ENCODE assay signal across 8 cellular contexts in the genomic region with DNA sequence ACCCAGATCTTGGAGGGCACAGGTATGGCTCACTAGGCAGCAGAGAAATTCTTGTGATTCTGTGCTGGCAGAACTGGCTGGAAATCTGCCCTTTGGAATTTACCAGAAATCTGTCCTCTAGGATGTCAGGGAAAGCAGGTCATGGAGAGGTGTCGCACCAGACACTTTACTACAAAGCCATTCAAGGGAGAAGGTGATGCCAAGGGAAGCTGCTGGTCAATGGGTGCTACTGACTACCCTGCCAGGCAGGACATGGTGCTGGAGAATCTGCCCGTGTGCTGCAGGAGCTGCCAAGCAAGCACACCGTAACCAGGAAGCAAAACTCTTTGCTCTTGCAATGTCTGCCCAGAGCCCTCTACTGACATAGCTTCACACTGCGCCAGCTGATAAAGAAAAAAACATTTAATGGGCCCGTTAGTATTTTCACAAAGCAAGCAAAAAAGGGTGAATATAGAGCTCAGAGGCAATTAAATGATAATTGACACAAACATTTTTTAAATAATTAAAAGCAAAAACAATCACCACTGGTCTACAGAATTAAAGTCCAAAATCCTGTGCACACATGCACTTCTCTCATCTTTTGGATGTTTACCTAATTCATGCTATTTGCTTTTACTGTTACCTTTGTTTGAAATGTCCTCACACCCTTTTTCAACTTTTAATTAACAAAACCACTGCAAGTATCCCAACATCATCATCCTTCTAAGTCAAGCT. TPM values are rescaled to one million over a fixed set of nuclear protein-coding genes. Genes with fewer than 3 reads are reported as not detected.
DNase-seq lines count a peak whose midpoint lies in the region; ATAC-seq and TF ChIP-seq lines count a peak whose summit lies in the region.

No MANE protein-coding gene starts in this region.

- ATAC-seq in CD4-positive, alpha-beta T cell (ENCODE audit: poor library complexity), result peak; percentile 68
- ATAC-seq in GM18517 (IDR thresholded peaks at IDR 0.05; ENCODE audit: unreplicated experiment) (peak; percentile 87), HG03175 (IDR thresholded peaks at IDR 0.05; ENCODE audit: unreplicated experiment) (peak; percentile 85), right lobe of liver (peak; percentile 96 to 98 (median 97)), GM19397 (IDR thresholded peaks at IDR 0.05; ENCODE audit: unreplicated experiment) (no peak)

- no peaks in the 10 kb centered on the region for H3K36me3 ChIP-seq in right lobe of liver

- H3K27me3 Mint-ChIP-seq in CD4-positive, alpha-beta T cell, result peaks cover 24% of the 10 kb centered on the region

- CTCF ChIA-PET in CD4-positive, alpha-beta T cell (lab: Charles Lee), result no interaction called here

- intact Hi-C loops in CD4-positive, alpha-beta T cell (cut with DNase I, micrococcal nuclease), result no loop called here
- intact Hi-C loops in right lobe of liver (cut with DNase I), result no loop called here

- 12% methylated on average over 5 of the region's 5 CpGs for WGBS in right lobe of liver (ENCODE audit: insufficient coverage, low coverage, low lambda C conversion rate, missing lambda C conversion rate)

- no peaks in the 10 kb centered on the region for H3K36me3 Mint-ChIP-seq in CD4-positive, alpha-beta T cell (ENCODE audit: low read depth)

- DNase-seq in CD4-positive, alpha-beta T cell, result peak in 2 of 10 experiments; percentile 1 to 3
- DNase-seq in NCI-H510A (lab: John Stamatoyannopoulos, UW), result peak; percentile 41
- DNase-seq in astrocyte of the cerebellum (ENCODE audit: low read depth), result no peak
- DNase-seq in right lobe of liver, result peak in 2 of 3 donors; percentile 28 to 54
- DNase-seq in activated naive CD4-positive, alpha-beta T cell treated with Interleukin-2 at 50 U/mL for 16 hours, result no peak

- H3K9me3 ChIP-seq in CD4-positive, alpha-beta T cell (ENCODE audit: control insufficient read depth, low read length), result no peaks in the 10 kb centered on the region
- no peaks in the 10 kb centered on the region for H3K9me3 ChIP-seq in right lobe of liver

- no peak for TF ChIP-seq POLR2A in right lobe of liver (IDR thresholded peaks at IDR 0.05)

- TF ChIP-seq CTCF in CD4-positive, alpha-beta T cell (IDR thresholded peaks at IDR 0.05), result no peak
- peak; percentile 57 for TF ChIP-seq CTCF in astrocyte of the cerebellum (IDR thresholded peaks at IDR 0.05; ENCODE audit: low read depth, low read length, missing control alignments)
- TF ChIP-seq CTCF in right lobe of liver (IDR thresholded peaks at IDR 0.05), result peak; percentile 26 to 36 (median 32)

- peaks cover 3% of the 10 kb centered on the region for H3K4me1 Mint-ChIP-seq in CD4-positive, alpha-beta T cell (ENCODE audit: low read depth)

- H3K27ac Mint-ChIP-seq in CD4-positive, alpha-beta T cell, result no peak overlapping the region

- H3K4me3 Mint-ChIP-seq in CD4-positive, alpha-beta T cell, result no peak overlapping the region

- no peaks in the 10 kb centered on the region for H3K27me3 ChIP-seq in CD4-positive, alpha-beta T cell (ENCODE audit: control insufficient read depth, insufficient read depth, low read length)
- H3K27me3 ChIP-seq in right lobe of liver, result no peaks in the 10 kb centered on the region

- peaks cover 0 to 11% (median 2%) of the 10 kb centered on the region in 4 donors for H3K4me1 ChIP-seq in right lobe of liver

- POLR2A ChIA-PET in CD4-positive, alpha-beta T cell (lab: Charles Lee), result interaction anchor here (0.6 kb wide), 1 partner anchor 1288 kb away, joined by 4 read pairs; no protein-coding TSS in a partner anchor

- H3K4me3 ChIP-seq in astrocyte of the cerebellum (ENCODE audit: low read depth, low read length), result no peak overlapping the region
- peak overlapping the region in 1 of 3 donors; percentile 8 for H3K4me3 ChIP-seq in right lobe of liver

- in situ Hi-C loops in astrocyte of the cerebellum (cut with HindIII; ENCODE audit: low sequenced_read_pairs), result no loop called here

- H3K9me3 Mint-ChIP-seq in CD4-positive, alpha-beta T cell, result no peaks in the 10 kb centered on the region

- no peak overlapping the region for H3K27ac ChIP-seq in CD4-positive, alpha-beta T cell (ENCODE audit: low read depth, low read length)
- peak overlapping the region in 1 of 3 donors; percentile 36 for H3K27ac ChIP-seq in right lobe of liver

RNA-seq across cellular contexts. Expression of a gene that starts 7.2 kb away (rescaled TPM):
- total RNA-seq in CD4-positive, alpha-beta T cell, result 10 to 100 TPM; 32.5 to 37.1 TPM
- total RNA-seq in right lobe of liver, result 10 to 100 TPM; 11.5 to 20.9 (median 15.3) TPM

Comparison
In these comparisons a context has a peak if more than half of its experiments do, and no peak if none do; other contexts are left out.
1. DNase-seq: peak in NCI-H510A (single experiment) and right lobe of liver (2 of 3); none in astrocyte of the cerebellum (single experiment) and activated naive CD4-positive, alpha-beta T cell treated with Interleukin-2 at 50 U/mL for 16 hours (single experiment).